ENCODE assay signal across 6 cellular contexts in the genomic region with DNA sequence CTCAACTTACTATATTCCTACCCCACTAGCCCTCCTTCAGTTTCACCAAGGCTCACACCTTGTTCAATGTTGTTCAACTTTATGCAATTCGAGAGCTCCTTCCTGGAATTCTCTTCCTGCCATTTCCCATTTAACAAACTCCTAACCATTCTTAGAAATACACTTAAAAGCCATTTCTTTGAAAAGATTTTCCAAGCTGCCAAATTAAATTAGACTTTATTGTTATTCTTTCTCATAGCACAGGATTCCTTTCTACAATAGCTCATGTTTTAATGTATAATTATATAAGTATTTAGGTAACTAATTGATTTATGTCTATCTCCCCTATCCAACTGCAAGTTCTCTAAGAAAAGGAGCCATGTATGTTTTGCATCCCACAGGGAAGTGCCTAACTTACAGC.
"Had no signal": no experiment of that assay in that cellular context is flagged by ENCODE, and none has a peak within 500 bp of the region (broad histone marks: within the 10 kb centered on the region; RNA-seq: fewer than 3 reads in every experiment).

No MANE protein-coding gene starts in this region.

- H3K36me3 Mint-ChIP-seq: IgD-negative memory B cell had no signal

- H3K4me3 Mint-ChIP-seq: GM23338, H9, IgD-negative memory B cell had no signal

- H3K4me1 Mint-ChIP-seq: GM23338, IgD-negative memory B cell had no signal

- H2AFZ ChIP-seq: GM23338 had no signal

- H3K27ac Mint-ChIP-seq: GM23338, H9, IgD-negative memory B cell had no signal

- DNase-seq: H9, HCEC 1CT, KBM-7 had no signal

- H3K27me3 Mint-ChIP-seq: IgD-negative memory B cell had no signal

- H3K9ac ChIP-seq: KMS-11 had no signal

- H3K27ac ChIP-seq: KMS-11 had no signal

- H3K4me3 ChIP-seq: GM23338 had no signal

- H3K4me2 ChIP-seq: GM23338, KMS-11 had no signal

- ATAC-seq: GM23338 had no signal
